9 cellular contexts compared by ENCODE assay signal in the genomic region with DNA sequence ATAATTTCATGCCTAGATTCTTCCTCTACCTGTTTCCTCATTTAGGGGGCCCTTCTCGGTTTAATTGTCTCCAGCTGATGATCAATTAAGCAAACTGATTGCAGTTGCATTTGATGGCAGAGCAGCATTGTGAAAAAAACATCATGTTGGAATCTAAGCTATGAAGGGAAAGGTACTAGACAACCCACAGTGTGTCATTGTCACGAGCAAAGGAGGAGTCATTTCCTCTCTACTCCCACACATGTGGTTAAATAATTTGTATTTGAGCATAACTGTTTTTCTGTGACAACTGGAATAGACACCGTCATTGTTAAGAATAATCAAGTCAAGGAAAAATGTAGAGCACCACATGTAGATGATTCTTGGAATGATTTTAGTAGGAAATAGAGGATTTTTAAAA.
DNase-seq lines count a peak whose midpoint lies in the region; ATAC-seq and TF ChIP-seq lines count a peak whose summit lies in the region.
"Had no signal": no experiment of that assay in that cellular context is flagged by ENCODE, and none has a peak within 500 bp of the region (broad histone marks: within the 10 kb centered on the region; RNA-seq: fewer than 3 reads in every experiment).

No MANE protein-coding gene starts in this region.

- no peaks in the 10 kb centered on the region for H3K36me3 Mint-ChIP-seq in activated CD4-positive, alpha-beta T cell treated with anti-CD3 and anti-CD28 coated beads, Interleukin-2, amount 10 ng/mL, durations not matched to agents 24 days and 14 days (ENCODE audit: low read depth)

- ATAC-seq in HG03095 (IDR thresholded peaks at IDR 0.05; ENCODE audit: unreplicated experiment) (peak; percentile 48), HG02610 (IDR thresholded peaks at IDR 0.05; ENCODE audit: unreplicated experiment) (no peak), GM18870 (IDR thresholded peaks at IDR 0.05; ENCODE audit: unreplicated experiment) (no peak)

- no peak overlapping the region for H3K27ac Mint-ChIP-seq in activated CD4-positive, alpha-beta T cell treated with anti-CD3 and anti-CD28 coated beads, Interleukin-2, amount 10 ng/mL, durations not matched to agents 24 days and 14 days

- no peaks in the 10 kb centered on the region for H3K9me3 ChIP-seq in skeletal muscle satellite cell (replicated peaks; ENCODE audit: low read length)
- H3K9me3 ChIP-seq in tibial artery, result no peaks in the 10 kb centered on the region

- no peaks in the 10 kb centered on the region for H3K27me3 ChIP-seq in skeletal muscle satellite cell (ENCODE audit: control insufficient read depth, insufficient read depth, low read length)
- no peaks in the 10 kb centered on the region for H3K27me3 ChIP-seq in tibial artery

- H3K9ac ChIP-seq in skeletal muscle satellite cell (ENCODE audit: low read depth, low read length), result peak overlapping the region; percentile 55

- no peaks in the 10 kb centered on the region for H3K9me3 Mint-ChIP-seq in activated CD4-positive, alpha-beta T cell treated with anti-CD3 and anti-CD28 coated beads, Interleukin-2, amount 10 ng/mL, durations not matched to agents 24 days and 14 days

- H3K4me3 ChIP-seq in skeletal muscle satellite cell (ENCODE audit: low read length), result no peak overlapping the region
- no peak overlapping the region for H3K4me3 ChIP-seq in tibial artery

- H3K4me1 ChIP-seq in skeletal muscle satellite cell (ENCODE audit: control insufficient read depth, insufficient read depth, low read length), result peaks cover 45% of the 10 kb centered on the region
- H3K4me1 ChIP-seq in tibial artery, result peaks cover 0 to 5% (median 0%) of the 10 kb centered on the region in 4 donors

- no peak overlapping the region for H3K27ac ChIP-seq in tibial artery
- H3K27ac ChIP-seq: C4-2B had no signal

- peaks cover 29% of the 10 kb centered on the region for H3K4me1 Mint-ChIP-seq in activated CD4-positive, alpha-beta T cell treated with anti-CD3 and anti-CD28 coated beads, Interleukin-2, amount 10 ng/mL, durations not matched to agents 24 days and 14 days

- intact Hi-C loops in activated CD4-positive, alpha-beta T cell treated with anti-CD3 and anti-CD28 coated beads, Interleukin-2, amount 10 ng/mL, durations not matched to agents 24 days and 14 days (cut with micrococcal nuclease), result loop anchor here (1.0 to 10.0 kb wide), 4 partner anchors 11 to 376 kb away; no protein-coding TSS in a partner anchor
- intact Hi-C loops in tibial artery (cut with DNase I; ENCODE audit: low total_unique reads), result no loop called here

- no peaks in the 10 kb centered on the region for H3K36me3 ChIP-seq in skeletal muscle satellite cell (ENCODE audit: insufficient read depth, low read length)
- H3K36me3 ChIP-seq in tibial artery, result no peaks in the 10 kb centered on the region

- H3K4me2 ChIP-seq in skeletal muscle satellite cell (ENCODE audit: low read length), result peak overlapping the region; percentile 29

- no peak for TF ChIP-seq CTCF in tibial artery (IDR thresholded peaks at IDR 0.05)

- H3K27me3 Mint-ChIP-seq in activated CD4-positive, alpha-beta T cell treated with anti-CD3 and anti-CD28 coated beads, Interleukin-2, amount 10 ng/mL, durations not matched to agents 24 days and 14 days, result peaks cover under 1% of the 10 kb centered on the region

- no peak overlapping the region for H3K4me3 Mint-ChIP-seq in activated CD4-positive, alpha-beta T cell treated with anti-CD3 and anti-CD28 coated beads, Interleukin-2, amount 10 ng/mL, durations not matched to agents 24 days and 14 days

- DNase-seq in activated CD4-positive, alpha-beta T cell treated with anti-CD3 and anti-CD28 coated beads, Interleukin-2, amount 10 ng/mL, durations not matched to agents 24 days and 14 days, result peak; percentile 60
- DNase-seq in activated CD4-positive, alpha-beta T cell treated with anti-CD3 and anti-CD28 coated beads for 1 hour, result no peak
- DNase-seq in astrocyte of the hippocampus (ENCODE audit: low read depth, low spot score) (peak; percentile 45), tibial artery (no peak)

Comparison
In these comparisons a context has a peak if more than half of its experiments do, and no peak if none do; other contexts are left out.
1. DNase-seq: peak in activated CD4-positive, alpha-beta T cell treated with anti-CD3 and anti-CD28 coated beads, Interleukin-2, amount 10 ng/mL, durations not matched to agents 24 days and 14 days (single experiment) and astrocyte of the hippocampus (single experiment); none in activated CD4-positive, alpha-beta T cell treated with anti-CD3 and anti-CD28 coated beads for 1 hour (single experiment) and tibial artery (0 of 2).